9 cellular contexts compared by ENCODE assay signal in the genomic region with DNA sequence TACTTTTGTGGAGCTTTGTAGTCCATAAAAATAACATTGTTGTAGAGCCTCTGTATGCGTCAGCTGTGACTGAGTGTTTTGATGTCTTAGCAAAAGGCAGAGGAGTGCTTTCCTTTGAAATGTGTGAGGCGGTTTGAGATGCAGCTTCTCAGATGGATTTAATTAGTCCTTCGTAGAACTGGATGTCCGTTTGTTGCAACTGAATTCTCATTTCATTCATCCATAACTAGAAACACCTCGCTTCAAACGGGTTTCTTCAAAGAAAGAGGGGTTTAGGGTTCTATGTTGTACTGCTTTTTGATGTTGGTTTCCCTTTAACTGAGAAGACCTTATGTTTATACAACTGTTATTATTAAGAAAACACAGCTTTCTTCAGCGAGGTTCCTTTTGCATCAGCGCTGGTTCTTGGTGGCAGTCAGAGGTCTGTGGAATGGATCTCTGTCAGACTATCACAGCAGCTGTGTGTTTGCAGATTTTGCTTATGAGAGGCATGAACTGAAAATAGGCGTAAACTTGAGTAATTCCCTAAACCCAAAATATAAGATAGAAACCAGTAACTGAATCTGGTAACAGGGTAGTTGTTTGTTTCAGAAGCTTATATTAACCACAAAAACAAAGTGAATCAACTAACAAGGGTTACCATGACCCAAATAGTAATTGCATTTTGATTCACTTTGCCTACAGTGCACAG.
DNase-seq lines count a peak whose midpoint lies in the region; ATAC-seq and TF ChIP-seq lines count a peak whose summit lies in the region.
"Had no signal": no experiment of that assay in that cellular context is flagged by ENCODE, and none has a peak within 500 bp of the region (broad histone marks: within the 10 kb centered on the region; RNA-seq: fewer than 3 reads in every experiment).

No MANE protein-coding gene starts in this region.

- no peaks in the 10 kb centered on the region for H3K27me3 ChIP-seq in PC-9 (ENCODE audit: insufficient read depth, low read depth)

- ATAC-seq in HG02571 (IDR thresholded peaks at IDR 0.05; ENCODE audit: unreplicated experiment) (peak; percentile 93), left ventricle myocardium superior (peak; percentile 38)

- no peak overlapping the region for H2AFZ ChIP-seq in PC-9

- H3K27ac ChIP-seq in PC-9, result peak overlapping the region; percentile 83
- H3K27ac ChIP-seq: HL-60 had no signal

- H3F3A ChIP-seq in PC-9 (ENCODE audit: insufficient read depth, low read depth), result peaks cover 31% of the 10 kb centered on the region

- peaks cover 2% of the 10 kb centered on the region; the same call in 1 of the 2 replicates for H3K9me3 ChIP-seq in PC-9 (ENCODE audit: insufficient read depth, low read depth)

- peak in 2 of 3 donors; percentile 2 to 5 for DNase-seq in stimulated activated CD4-positive, alpha-beta T cell treated with anti-CD3 and anti-CD28 coated beads, Interleukin-12 subunit alpha, Interleukin-12 subunit beta, amount 100 ng/mL, for 48 hours (ENCODE audit: low read depth in 2 of 3, low spot score in 1 of 3)
- no peak for DNase-seq in stimulated activated CD4-positive, alpha-beta T cell treated with anti-CD3 and anti-CD28 coated beads, Interleukin-2, amount 100 ng/mL, for 48 hours
- DNase-seq in PC-9, result no peak
- DNase-seq in left ventricle myocardium superior, result no peak
- no peak for DNase-seq in NCI-H510A treated with DMSO at 0.1 percent for 48 hours (lab: John Stamatoyannopoulos, UW)
- no peak for DNase-seq in SW 1271 (lab: John Stamatoyannopoulos, UW)
- no peak for DNase-seq in NCI-H1436 treated with DMSO at 0.1 percent for 48 hours (lab: John Stamatoyannopoulos, UW)

- CTCF ChIA-PET in PC-9 (lab: Charles Lee), result no interaction called here

- no peaks in the 10 kb centered on the region for H3K36me3 ChIP-seq in PC-9 (ENCODE audit: low read depth)

- intact Hi-C loops in PC-9 (cut with micrococcal nuclease; ENCODE audit: unreplicated experiment) (loop anchor here (5.0 kb wide), 1 partner anchor 98 kb away; no protein-coding TSS in a partner anchor), left ventricle myocardium superior (cut with micrococcal nuclease) (no loop called here)

- H3K79me2 ChIP-seq in PC-9 (ENCODE audit: low read depth), result no peaks in the 10 kb centered on the region

- no peaks in the 10 kb centered on the region for H3K9me2 ChIP-seq in PC-9 (ENCODE audit: insufficient read depth)

- H3K4me3 ChIP-seq in PC-9, result no peak overlapping the region

- no TSS peak for BruUV-seq in PC-9 (replicated peaks; lab: Mats Ljungman, UMichigan)

- peaks cover 34% of the 10 kb centered on the region for H3K4me1 ChIP-seq in PC-9 (replicated peaks; ENCODE audit: insufficient read depth)

- H4K20me1 ChIP-seq in PC-9 (ENCODE audit: insufficient read depth), result no peaks in the 10 kb centered on the region

- no peak for TF ChIP-seq CTCF in PC-9 (conservative IDR thresholded peaks at IDR 0.05)

- POLR2A ChIA-PET in PC-9 (lab: Charles Lee; ENCODE audit: unreplicated experiment), result no interaction called here

- peak overlapping the region; percentile 59; the same call in 1 of the 2 replicates for H3K4me2 ChIP-seq in PC-9

Comparison
In these comparisons a context has a peak if more than half of its experiments do, and no peak if none do; other contexts are left out.
1. DNase-seq: peak in stimulated activated CD4-positive, alpha-beta T cell treated with anti-CD3 and anti-CD28 coated beads, Interleukin-12 subunit alpha, Interleukin-12 subunit beta, amount 100 ng/mL, for 48 hours (2 of 3); none in stimulated activated CD4-positive, alpha-beta T cell treated with anti-CD3 and anti-CD28 coated beads, Interleukin-2, amount 100 ng/mL, for 48 hours (0 of 2), PC-9 (0 of 2), left ventricle myocardium superior (single experiment), NCI-H510A treated with DMSO at 0.1 percent for 48 hours (single experiment), SW 1271 (0 of 2) and NCI-H1436 treated with DMSO at 0.1 percent for 48 hours (single experiment).